In the genomic region with DNA sequence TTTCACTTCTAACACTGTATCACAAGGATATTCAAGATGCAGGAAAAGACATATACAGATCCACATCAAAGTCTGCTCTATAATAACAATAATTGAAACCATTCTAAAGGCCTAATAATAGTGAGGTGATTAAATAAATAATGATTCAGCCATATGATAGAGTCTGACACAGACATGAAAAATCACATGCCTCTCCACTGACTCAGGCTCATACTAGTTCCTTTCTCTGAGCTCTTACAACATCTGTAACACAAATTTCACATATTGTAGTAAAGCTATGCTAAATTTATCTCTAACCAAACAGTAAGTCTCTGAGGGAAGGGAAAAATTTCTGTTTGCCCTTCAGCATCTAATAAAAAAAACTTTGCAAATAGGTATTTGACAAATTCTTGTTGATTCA, we compare ENCODE assay signal across 12 cellular contexts. TPM values are rescaled to one million over a fixed set of nuclear protein-coding genes. Genes with fewer than 3 reads are reported as not detected.
DNase-seq lines count a peak whose midpoint lies in the region; ATAC-seq and TF ChIP-seq lines count a peak whose summit lies in the region.
"Had no signal": no experiment of that assay in that cellular context is flagged by ENCODE, and none has a peak within 500 bp of the region (broad histone marks: within the 10 kb centered on the region; RNA-seq: fewer than 3 reads in every experiment).

No MANE protein-coding gene starts in this region.

- H3K4me3 ChIP-seq in SK-N-MC = peak overlapping the region; percentile 38; the same call in 1 of the 2 replicates
- no peak overlapping the region for H3K4me3 ChIP-seq in fibroblast of the aortic adventitia (ENCODE audit: low read depth, low read length)
- no peak overlapping the region for H3K4me3 ChIP-seq in psoas muscle

- ATAC-seq in psoas muscle (peak; percentile 64 to 74 (median 70)), HG03457 (IDR thresholded peaks at IDR 0.05; ENCODE audit: unreplicated experiment) (no peak), HG03378 (IDR thresholded peaks at IDR 0.05; ENCODE audit: unreplicated experiment) (no peak), GM21737 (IDR thresholded peaks at IDR 0.05; ENCODE audit: unreplicated experiment) (no peak)
- ATAC-seq: effector memory CD8-positive, alpha-beta T cell had no signal

- H3K36me3 ChIP-seq in SK-N-MC (ENCODE audit: insufficient read depth, low read length) (no peaks in the 10 kb centered on the region), psoas muscle (ENCODE audit: insufficient read depth in 1 of 2, low read depth in 1 of 2) (no peaks in the 10 kb centered on the region)

- H3K9me3 ChIP-seq in SK-N-MC (ENCODE audit: low read depth, low read length) (no peaks in the 10 kb centered on the region), psoas muscle (no peaks in the 10 kb centered on the region)

- H3K27ac ChIP-seq in SK-N-MC = peak overlapping the region; percentile 79
- peak overlapping the region; percentile 30 for H3K27ac ChIP-seq in psoas muscle

- peaks cover 7% of the 10 kb centered on the region for H3K4me1 ChIP-seq in psoas muscle

- intact Hi-C loops in psoas muscle (cut with DNase I) = no loop called here

- H3K27me3 ChIP-seq in psoas muscle (ENCODE audit: insufficient read depth in 3 of 3, low read length in 2 of 3) = no peaks in the 10 kb centered on the region

- DNase-seq in Daoy (ENCODE audit: low read depth) = peak; percentile 76
- DNase-seq in SK-N-MC (ENCODE audit: low read depth, low spot score) = no peak
- peak; percentile 97 for DNase-seq in fibroblast of the aortic adventitia (ENCODE audit: low read depth)
- DNase-seq in psoas muscle = no peak
- no peak for DNase-seq in LoVo (ENCODE audit: low spot score)
- DNase-seq: activated B cell treated with CpG ODN at 0.5 μM for 24 hours; effector memory CD8-positive, alpha-beta T cell; H9; small intestine had no signal

- H3K9ac ChIP-seq in SK-N-MC (ENCODE audit: insufficient read length) = no peak overlapping the region

- TF ChIP-seq CTCF in fibroblast of the aortic adventitia (IDR thresholded peaks at IDR 0.05; ENCODE audit: insufficient read depth, low read length) (no peak), psoas muscle (IDR thresholded peaks at IDR 0.05) (no peak)

RNA-seq across cellular contexts. Expression of a gene that starts 54.1 kb away (rescaled TPM):
- total RNA-seq in Daoy (2014; rRNA removed; shearing (Covaris generic)) = 0.71 and 1.7 TPM in 2 replicates
- total RNA-seq in fibroblast of the aortic adventitia (ENCODE audit: low replicate concordance) (3.4 and 4.2 TPM in 2 replicates), psoas muscle (1 to 10 TPM in 1 of 4 donors, under 1 TPM in 3; 0.17 to 1.1 (median 0.45) TPM)
- under 1 TPM; 0.07 to 0.36 (median 0.12) TPM for polyA plus RNA-seq in psoas muscle

Comparison
In these comparisons a context has a peak if more than half of its experiments do, and no peak if none do; other contexts are left out.
1. DNase-seq: peak in Daoy (single experiment) and fibroblast of the aortic adventitia (single experiment); none in SK-N-MC (single experiment), psoas muscle (0 of 2) and LoVo (single experiment).
2. ATAC-seq: peak in psoas muscle (4 of 4); none in HG03457 (single experiment), HG03378 (single experiment) and GM21737 (single experiment).